In genomic region chr17:39062846-39063680, GRCh38 we compare ENCODE assay signal across 15 cellular contexts.
DNase-seq lines count a peak whose midpoint lies in the region; TF ChIP-seq lines count a peak whose summit lies in the region.
"Had no signal": no experiment of that assay in that cellular context is flagged by ENCODE, and none has a peak within 500 bp of the region (broad histone marks: within the 10 kb centered on the region; RNA-seq: fewer than 3 reads in every experiment).

No MANE protein-coding gene starts in this region.

- H3K4me3 ChIP-seq in BJ (ENCODE audit: low read depth, low read length) = no peak overlapping the region
- peak overlapping the region in 1 of 2 experiments; percentile 26 for H3K4me3 ChIP-seq in mesenchymal stem cell (ENCODE audit: insufficient read depth in 1 of 2, low read depth in 1 of 2, low read length in 2 of 2)
- no peak overlapping the region for H3K4me3 ChIP-seq in Peyer's patch
- H3K4me3 ChIP-seq: BLaER1 had no signal

- H4K8ac ChIP-seq in H9 (replicated peaks; ENCODE audit: insufficient read length, low read depth, low read length) (no peak overlapping the region), mesenchymal stem cell (ENCODE audit: low read length) (no peak overlapping the region)

- no CpG with 5 or more reads among the region's 8 CpGs for WGBS in H9 (ENCODE audit: extremely low coverage, insufficient read length, low lambda C conversion rate)
- 88% methylated on average over 5 of the region's 8 CpGs for WGBS in mesenchymal stem cell

- H2BK20ac ChIP-seq in H9 (ENCODE audit: low read depth, low read length, poor library complexity, severe bottlenecking) = no peak overlapping the region

- POLR2A ChIA-PET in BJ (lab: Charles Lee) = interaction anchor here (0.6 kb wide), 1 partner anchor 238 kb away, joined by 3 read pairs; the partner anchor contains the start of gene CWC25
- POLR2A ChIA-PET in MCF 10A (lab: Yijun Ruan, JAX) = interaction anchor here (0.5 to 1.2 kb wide), 4 partner anchors 80 to 852 kb away, joined by 3 to 4 read pairs (median 4); no protein-coding TSS in a partner anchor

- H3K4ac ChIP-seq in H9 (ENCODE audit: low read depth, low read length) (no peak overlapping the region), mesenchymal stem cell (ENCODE audit: low read depth in 1 of 2, low read length in 2 of 2) (no peak overlapping the region)

- H3K4me2 ChIP-seq in H9 (ENCODE audit: insufficient read depth, insufficient read length, low read length) = peak overlapping the region; percentile 20
- H3K4me2 ChIP-seq in mesenchymal stem cell (ENCODE audit: low read length, poor library complexity, severe bottlenecking) = no peak overlapping the region
- H3K4me2 ChIP-seq: BLaER1 had no signal

- H2AFZ ChIP-seq in H9 (ENCODE audit: low read length) = no peak overlapping the region
- no peak overlapping the region for H2AFZ ChIP-seq in mesenchymal stem cell (ENCODE audit: low read depth, low read length)

- H3K27me3 Mint-ChIP-seq in H9 (ENCODE audit: low read depth) = no peaks in the 10 kb centered on the region; the same call in 1 of the 2 replicates
- H3K27me3 Mint-ChIP-seq in MCF 10A (ENCODE audit: insufficient read depth, unreplicated experiment) = no peaks in the 10 kb centered on the region
- H3K27me3 Mint-ChIP-seq: brain had no signal

- TF ChIP-seq CTCF in BJ (IDR thresholded peaks at IDR 0.05; ENCODE audit: insufficient read depth, low read depth, low read length) (no peak), H9 (conservative IDR thresholded peaks at IDR 0.05) (no peak), MCF 10A (IDR thresholded peaks at IDR 0.05; ENCODE audit: unreplicated experiment) (no peak), Peyer's patch (IDR thresholded peaks at IDR 0.05) (no peak)

- H4K20me1 ChIP-seq in H9 (ENCODE audit: control insufficient read depth, insufficient read depth, insufficient read length) = no peaks in the 10 kb centered on the region
- H4K20me1 ChIP-seq: BLaER1 had no signal

- H3K23ac ChIP-seq in H9 (ENCODE audit: insufficient read length, low read depth, low read length) (no peak overlapping the region), mesenchymal stem cell (ENCODE audit: low read length in 2 of 2) (no peak overlapping the region)

- no peak overlapping the region for H2AK5ac ChIP-seq in H9 (ENCODE audit: insufficient read length, low read length)
- H2AK5ac ChIP-seq in mesenchymal stem cell (ENCODE audit: low read length, severe bottlenecking) = no peak overlapping the region

- H3K36me3 Mint-ChIP-seq in H9 (ENCODE audit: insufficient read depth in 1 of 3, low read depth in 3 of 3) (no peaks in the 10 kb centered on the region), MCF 10A (ENCODE audit: insufficient read depth, unreplicated experiment) (no peaks in the 10 kb centered on the region)
- H3K36me3 Mint-ChIP-seq: brain, naive B cell had no signal

- H4K5ac ChIP-seq in H9 (ENCODE audit: insufficient read length, low read depth, low read length) = no peak overlapping the region

- no peak overlapping the region for H4K91ac ChIP-seq in H9 (ENCODE audit: insufficient read length, low read depth, low read length)
- H4K91ac ChIP-seq in mesenchymal stem cell (ENCODE audit: low read length) = no peak overlapping the region

- H3K9ac ChIP-seq in H9 (ENCODE audit: extremely low read depth, insufficient read length, low read length) (no peak overlapping the region), mesenchymal stem cell (ENCODE audit: low read length) (peak overlapping the region; percentile 4)
- H3K9ac ChIP-seq: BLaER1 had no signal

- H3K9me3 ChIP-seq in H9 (ENCODE audit: control insufficient read depth, low read depth, low read length) (no peaks in the 10 kb centered on the region), mesenchymal stem cell (ENCODE audit: control insufficient read depth, low read length) (no peaks in the 10 kb centered on the region), Peyer's patch (no peaks in the 10 kb centered on the region)
- H3K9me3 ChIP-seq: BLaER1 had no signal

- no peak overlapping the region for H2BK120ac ChIP-seq in H9 (ENCODE audit: low read depth, low read length, poor library complexity, severe bottlenecking)
- H2BK120ac ChIP-seq in mesenchymal stem cell (ENCODE audit: low read depth, low read length) = no peak overlapping the region

- H3K23me2 ChIP-seq in H9 (ENCODE audit: insufficient read length, low read depth, low read length, poor library complexity, severe bottlenecking) = no peaks in the 10 kb centered on the region

- H3K27me3 ChIP-seq in BJ (ENCODE audit: control insufficient read depth, insufficient read depth, low read length) (no peaks in the 10 kb centered on the region; the same call in 1 of the 2 replicates), H9 (ENCODE audit: insufficient read depth, low read length) (no peaks in the 10 kb centered on the region), mesenchymal stem cell (ENCODE audit: control insufficient read depth in 1 of 2, insufficient read depth in 1 of 2, low read length in 2 of 2) (peaks cover 0 to 19% of the 10 kb centered on the region in 2 experiments), Peyer's patch (no peaks in the 10 kb centered on the region)
- H3K27me3 ChIP-seq: BLaER1 had no signal

- peak; percentile 26 for DNase-seq in BJ (ENCODE audit: low read depth)
- no peak for DNase-seq in H9
- peak; percentile 34 for DNase-seq in MCF 10A (ENCODE audit: unreplicated experiment)
- peak; percentile 18 for DNase-seq in mesenchymal stem cell
- no peak for DNase-seq in pons (ENCODE audit: low spot score)
- DNase-seq in amniotic stem cell (lab: John Stamatoyannopoulos, UW) = no peak
- DNase-seq in Peyer's patch = no peak
- no peak for DNase-seq in DMS153 treated with DMSO at 0.1 percent for 48 hours (lab: John Stamatoyannopoulos, UW; ENCODE audit: unreplicated experiment)
- DNase-seq: activated effector memory CD4-positive, alpha-beta T cell treated with Interleukin-2 at 50 U/mL for 16 hours; naive B cell; NCI-H2029 treated with DMSO at 0.1 percent for 48 hours; SW 1271 had no signal

- H3K9me3 Mint-ChIP-seq in H9 (no peaks in the 10 kb centered on the region), MCF 10A (ENCODE audit: unreplicated experiment) (no peaks in the 10 kb centered on the region)
- H3K9me3 Mint-ChIP-seq: brain, naive B cell had no signal

- peaks cover 24 to 27% of the 10 kb centered on the region in 2 experiments for H3K4me1 Mint-ChIP-seq in H9
- peaks cover 14% of the 10 kb centered on the region for H3K4me1 Mint-ChIP-seq in MCF 10A (ENCODE audit: insufficient read depth, unreplicated experiment)
- H3K4me1 Mint-ChIP-seq: naive B cell had no signal

- BruUV-seq in MCF 10A (replicated peaks; lab: Mats Ljungman, UMichigan) = no TSS peak

- H3K27ac Mint-ChIP-seq in H9 (peak overlapping the region in 1 of 3 experiments; percentile 63; a peak in 2 of 7 replicates), MCF 10A (ENCODE audit: low read depth, unreplicated experiment) (no peak overlapping the region)
- H3K27ac Mint-ChIP-seq: naive B cell had no signal

- no peak overlapping the region for H2BK5ac ChIP-seq in H9 (ENCODE audit: insufficient read length, low read length)
- no peak overlapping the region for H2BK5ac ChIP-seq in mesenchymal stem cell (ENCODE audit: low read depth, low read length, poor library complexity, severe bottlenecking)

- H2BK15ac ChIP-seq in H9 (ENCODE audit: low read depth, low read length) = no peak overlapping the region
- H2BK15ac ChIP-seq in mesenchymal stem cell (ENCODE audit: low read depth, poor library complexity, severe bottlenecking) = no peak overlapping the region

- TF ChIP-seq POLR2A in Peyer's patch (IDR thresholded peaks at IDR 0.05) = no peak

- H3K18ac ChIP-seq in H9 (ENCODE audit: insufficient read length, low read depth, low read length) (no peak overlapping the region), mesenchymal stem cell (ENCODE audit: low read depth in 1 of 2, low read length in 2 of 2) (no peak overlapping the region)

- H3K4me3 Mint-ChIP-seq in H9 (peak overlapping the region in 1 of 2 experiments; percentile 19; a peak in 2 of 5 replicates), MCF 10A (ENCODE audit: unreplicated experiment) (no peak overlapping the region)

- H3K36me3 ChIP-seq in BJ (ENCODE audit: control insufficient read depth, insufficient read depth, low read length) (no peaks in the 10 kb centered on the region), mesenchymal stem cell (ENCODE audit: control insufficient read depth in 1 of 2, insufficient read depth in 2 of 2, low read depth in 1 of 2, low read length in 2 of 2) (peaks cover 0 to 3% of the 10 kb centered on the region in 2 experiments), Peyer's patch (no peaks in the 10 kb centered on the region)
- H3K36me3 ChIP-seq: BLaER1 had no signal

- CTCF ChIA-PET in BJ (lab: Yijun Ruan, JAX) (interaction anchor here (0.6 to 7.2 kb wide), 6 partner anchors 17 to 126 kb away, joined by 3 to 55 read pairs (median 4); partner anchors contain the start of gene PLXDC1), MCF 10A (lab: Yijun Ruan, JAX) (interaction anchor here (0.6 to 6.4 kb wide), 4 partner anchors 16 to 137 kb away, joined by 3 to 26 read pairs (median 6); no protein-coding TSS in a partner anchor)

- H3K79me2 ChIP-seq in H9 (ENCODE audit: insufficient read depth, low read length) = no peaks in the 10 kb centered on the region

- H3K79me1 ChIP-seq in H9 (ENCODE audit: insufficient read depth, low read depth, low read length, poor library complexity, severe bottlenecking) = no peaks in the 10 kb centered on the region
- H3K79me1 ChIP-seq in mesenchymal stem cell (replicated peaks; ENCODE audit: low read length, poor library complexity, severe bottlenecking) = no peaks in the 10 kb centered on the region

- H2BK12ac ChIP-seq in H9 (ENCODE audit: insufficient read length, low read depth, low read length) = no peak overlapping the region
- H2BK12ac ChIP-seq in mesenchymal stem cell (ENCODE audit: low read length in 2 of 2) = no peak overlapping the region

- H3K56ac ChIP-seq in H9 (ENCODE audit: insufficient read length, low read depth, low read length) = no peak overlapping the region

- H3K4me1 ChIP-seq in H9 (ENCODE audit: insufficient read depth, low read length) (peaks cover 9% of the 10 kb centered on the region; the same call in 1 of the 2 replicates), mesenchymal stem cell (ENCODE audit: control insufficient read depth, insufficient read depth, low read depth, low read length) (peaks cover 10% of the 10 kb centered on the region), Peyer's patch (no peaks in the 10 kb centered on the region)
- H3K4me1 ChIP-seq: BLaER1 had no signal

- H3K14ac ChIP-seq in H9 (ENCODE audit: insufficient read depth, low read length) = no peak overlapping the region
- no peak overlapping the region for H3K14ac ChIP-seq in mesenchymal stem cell (ENCODE audit: low read length in 2 of 2)

- no peak overlapping the region for H3K27ac ChIP-seq in H9 (ENCODE audit: insufficient read length, low read depth, low read length)
- H3K27ac ChIP-seq in mesenchymal stem cell (ENCODE audit: low read length, poor library complexity, severe bottlenecking) = no peak overlapping the region
- H3K27ac ChIP-seq in Peyer's patch = no peak overlapping the region
- H3K27ac ChIP-seq: BLaER1, RWPE1 had no signal

- H3T11ph ChIP-seq in H9 (ENCODE audit: low read length) = no peak overlapping the region

- intact Hi-C loops in MCF 10A (cut with micrococcal nuclease) = no loop called here

Comparison
In these comparisons a context has a peak if more than half of its experiments do, and no peak if none do; other contexts are left out.
1. DNase-seq: peak in BJ (single experiment), MCF 10A (single experiment) and mesenchymal stem cell (single experiment); none in H9 (single experiment), pons (single experiment), amniotic stem cell (single experiment), Peyer's patch (0 of 3) and DMS153 treated with DMSO at 0.1 percent for 48 hours (single experiment).